ENCODE assay signal across 8 cellular contexts in genomic region chr22:24271406-24271760, GRCh38. TPM values are rescaled to one million over a fixed set of nuclear protein-coding genes. Genes with fewer than 3 reads are reported as not detected.
A peak's percentile ranks its signal among the peaks of the same experiment; 100 is the strongest.
DNase-seq lines count a peak whose midpoint lies in the region; ATAC-seq lines count a peak whose summit lies in the region.

No MANE protein-coding gene starts in this region.

- H3K9me3 ChIP-seq in HUES6 (ENCODE audit: control insufficient read depth, insufficient read depth, low read depth, low read length) (no peaks in the 10 kb centered on the region), mononuclear cell (ENCODE audit: low read depth, low read length) (no peaks in the 10 kb centered on the region)

- H3K9ac ChIP-seq in HUES6 (ENCODE audit: low read length) = peak overlapping the region; percentile 97

- H3K4me1 ChIP-seq in ACC112 (ENCODE audit: control insufficient read depth, insufficient read depth, low read length, unreplicated experiment) = peaks cover 6% of the 10 kb centered on the region
- H3K4me1 ChIP-seq in HUES6 (ENCODE audit: control insufficient read depth, insufficient read depth, low read length) = peaks cover 8% of the 10 kb centered on the region
- peaks cover 20% of the 10 kb centered on the region for H3K4me1 ChIP-seq in mononuclear cell (ENCODE audit: insufficient read depth, low read length)

- H3K27ac ChIP-seq in ACC112 (ENCODE audit: low read depth, low read length) (peak overlapping the region; percentile 64), HUES6 (ENCODE audit: low read depth, low read length) (peak overlapping the region; percentile 88), caudate nucleus (ENCODE audit: low read depth, low read length) (peak overlapping the region; percentile 92)

- H3K4me3 ChIP-seq in ACC112 (ENCODE audit: low read depth, low read length) (peak overlapping the region; percentile 93), HUES6 (ENCODE audit: low read depth, low read length) (peak overlapping the region; percentile 86), mononuclear cell (ENCODE audit: low read length) (peak overlapping the region; percentile 93)

- no peaks in the 10 kb centered on the region for H3K27me3 ChIP-seq in ACC112 (ENCODE audit: insufficient read depth, low read length)
- H3K27me3 ChIP-seq in HUES6 (ENCODE audit: control insufficient read depth, insufficient read depth, low read length) = no peaks in the 10 kb centered on the region
- H3K27me3 ChIP-seq in mononuclear cell (ENCODE audit: insufficient read depth, low read length) = no peaks in the 10 kb centered on the region

- ATAC-seq in HG03354 (IDR thresholded peaks at IDR 0.05; ENCODE audit: poor library complexity, severe bottlenecking, unreplicated experiment) = no peak
- no peak for ATAC-seq in GM21381 (IDR thresholded peaks at IDR 0.05; ENCODE audit: unreplicated experiment)

- peak overlapping the region; percentile 83 for H2AFZ ChIP-seq in ACC112 (ENCODE audit: low read length, unreplicated experiment)

- peaks cover 49% of the 10 kb centered on the region for H3K79me2 ChIP-seq in ACC112 (ENCODE audit: control insufficient read depth, insufficient read depth, low read length, unreplicated experiment)

- H3K36me3 ChIP-seq in ACC112 (ENCODE audit: insufficient read depth, low read length) (no peaks in the 10 kb centered on the region), HUES6 (ENCODE audit: control insufficient read depth, insufficient read depth, low read length) (no peaks in the 10 kb centered on the region)

- DNase-seq in caudate nucleus (lab: John Stamatoyannopoulos, UW) = peak in 1 of 61 donors; percentile 37
- DNase-seq in HuH-7 (ENCODE audit: low spot score) = no peak
- no peak for DNase-seq in NK-92 (lab: John Stamatoyannopoulos, UW; ENCODE audit: unreplicated experiment)

RNA-seq across cellular contexts. Expression of gene SPECC1L, which starts 0.8 kb away (rescaled TPM):
- total RNA-seq in mononuclear cell = 18.3 TPM

RNA-seq across cellular contexts. Expression of gene GGT5, which starts 26.5 kb away (rescaled TPM):
- 0.31 TPM for total RNA-seq in mononuclear cell
